8 cellular contexts compared by ENCODE assay signal in the genomic region with DNA sequence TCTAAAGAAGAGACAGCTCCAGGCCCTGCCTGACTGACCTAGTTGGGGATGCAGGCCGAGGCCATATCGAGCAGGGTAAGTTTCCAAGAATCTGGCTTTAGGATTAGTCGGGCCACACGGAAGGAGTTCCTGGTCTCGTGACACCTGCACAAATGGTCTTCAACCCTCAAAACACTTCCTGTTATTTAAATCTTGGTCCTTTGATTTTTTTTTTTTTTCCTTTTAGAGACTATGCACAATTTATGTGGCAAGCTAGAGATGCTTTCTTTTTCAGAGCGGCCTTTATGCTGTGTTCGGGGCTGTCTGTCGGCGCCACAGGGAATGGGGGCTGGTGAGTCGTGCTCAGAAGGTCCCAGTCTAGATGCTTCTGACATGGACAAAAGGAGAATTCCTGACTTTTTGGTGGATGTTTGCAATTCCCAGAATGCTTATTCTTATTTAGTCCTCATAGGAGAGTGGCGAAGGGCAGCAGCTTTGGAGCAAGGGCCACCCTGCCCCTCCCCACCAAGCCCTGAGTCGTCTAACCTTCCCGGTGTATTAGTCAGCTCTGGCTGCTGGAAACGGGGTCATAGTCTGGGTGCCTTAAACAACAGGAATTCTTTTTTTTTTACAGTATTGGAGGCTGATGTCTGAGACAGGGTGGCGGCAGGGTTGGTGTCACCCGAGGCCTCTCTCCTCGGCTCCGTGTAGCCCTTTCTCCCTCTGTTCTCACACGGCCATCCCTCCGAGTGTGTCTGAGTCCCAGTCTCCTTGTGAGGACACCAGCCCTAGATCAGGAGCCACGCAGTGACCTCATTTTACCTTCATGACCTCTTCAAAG. TPM values are rescaled to one million over a fixed set of nuclear protein-coding genes. Genes with fewer than 3 reads are reported as not detected.
DNase-seq lines count a peak whose midpoint lies in the region; ATAC-seq and TF ChIP-seq lines count a peak whose summit lies in the region.

No MANE protein-coding gene starts in this region.

- no peaks in the 10 kb centered on the region for H3K79me2 ChIP-seq in H9 (ENCODE audit: insufficient read depth, low read length)

- H3K36me3 Mint-ChIP-seq in H9 (ENCODE audit: insufficient read depth in 1 of 3, low read depth in 3 of 3) (peaks cover 2 to 4% (median 3%) of the 10 kb centered on the region in 3 experiments; a peak in 5 of 7 replicates), WTC11 (peaks cover 3% of the 10 kb centered on the region; the same call in 1 of the 2 replicates)

- no peak overlapping the region for H2BK120ac ChIP-seq in H9 (ENCODE audit: low read depth, low read length, poor library complexity, severe bottlenecking)

- no peak overlapping the region for H2AK5ac ChIP-seq in H9 (ENCODE audit: insufficient read length, low read length)

- TF ChIP-seq CTCF in H9 (conservative IDR thresholded peaks at IDR 0.05) = no peak
- TF ChIP-seq CTCF in WTC11 (IDR thresholded peaks at IDR 0.05) = no peak
- TF ChIP-seq CTCF in epithelial cell of proximal tubule (conservative IDR thresholded peaks at IDR 0.05; ENCODE audit: low read depth, low read length) = no peak

- no peaks in the 10 kb centered on the region for H3K23me2 ChIP-seq in H9 (ENCODE audit: insufficient read length, low read depth, low read length, poor library complexity, severe bottlenecking)

- H3K4me1 ChIP-seq in H9 (ENCODE audit: insufficient read depth, low read length) = peaks cover 12% of the 10 kb centered on the region; the same call in 1 of the 2 replicates

- H3K9ac ChIP-seq in H9 (ENCODE audit: extremely low read depth, insufficient read length, low read length) = no peak overlapping the region

- H3K4me3 Mint-ChIP-seq in H9 (no peak overlapping the region; a peak in 1 of 5 replicates), WTC11 (no peak overlapping the region)

- H3K27ac Mint-ChIP-seq in H9 = peak overlapping the region in 2 of 3 experiments; percentile 15 to 58; a peak in 3 of 7 replicates
- H3K27ac Mint-ChIP-seq in WTC11 = peak overlapping the region; percentile 64

- no peak overlapping the region for H2BK12ac ChIP-seq in H9 (ENCODE audit: insufficient read length, low read depth, low read length)

- H3K14ac ChIP-seq in H9 (ENCODE audit: insufficient read depth, low read length) = 0 out of 2 replicates have a peak overlapping the region, but pooled peaks have one; percentile 61

- H3K56ac ChIP-seq in H9 (ENCODE audit: insufficient read length, low read depth, low read length) = no peak overlapping the region

- H3T11ph ChIP-seq in H9 (ENCODE audit: low read length) = no peak overlapping the region

- H3K27ac ChIP-seq in H9 (ENCODE audit: insufficient read length, low read depth, low read length) (no peak overlapping the region), skin epidermis (peak overlapping the region in 14 of 21 experiments; percentile 10 to 87 (median 70))

- H3K4me3 ChIP-seq in epithelial cell of proximal tubule (ENCODE audit: low read depth, low read length) = peak overlapping the region; percentile 30
- H3K4me3 ChIP-seq in skin epidermis = peak overlapping the region in 3 of 7 experiments; percentile 14 to 27 (median 20)

- no peak overlapping the region for H3K4me2 ChIP-seq in H9 (ENCODE audit: insufficient read depth, insufficient read length, low read length)

- H3K4me1 Mint-ChIP-seq in H9 = peaks cover 64 to 75% of the 10 kb centered on the region in 2 experiments
- peaks cover 75% of the 10 kb centered on the region for H3K4me1 Mint-ChIP-seq in WTC11

- no peak overlapping the region for H3K4ac ChIP-seq in H9 (ENCODE audit: low read depth, low read length)

- H4K20me1 ChIP-seq in H9 (ENCODE audit: control insufficient read depth, insufficient read depth, insufficient read length) = no peaks in the 10 kb centered on the region

- no peak for ATAC-seq in WTC11
- ATAC-seq in HG02642 (IDR thresholded peaks at IDR 0.05; ENCODE audit: poor library complexity, unreplicated experiment) = no peak

- no peak overlapping the region for H3K23ac ChIP-seq in H9 (ENCODE audit: insufficient read length, low read depth, low read length)

- H3K79me1 ChIP-seq in H9 (ENCODE audit: insufficient read depth, low read depth, low read length, poor library complexity, severe bottlenecking) = no peaks in the 10 kb centered on the region

- H3K9me3 Mint-ChIP-seq in H9 (peaks cover 4 to 5% of the 10 kb centered on the region in 2 experiments; a peak in 3 of 5 replicates), WTC11 (peaks cover 5% of the 10 kb centered on the region)

- H2BK5ac ChIP-seq in H9 (ENCODE audit: insufficient read length, low read length) = no peak overlapping the region

- no peak overlapping the region for H2BK15ac ChIP-seq in H9 (ENCODE audit: low read depth, low read length)

- no peak overlapping the region for H4K8ac ChIP-seq in H9 (replicated peaks; ENCODE audit: insufficient read length, low read depth, low read length)

- no peak overlapping the region for H4K91ac ChIP-seq in H9 (ENCODE audit: insufficient read length, low read depth, low read length)

- peak overlapping the region; percentile 59 for H3K18ac ChIP-seq in H9 (ENCODE audit: insufficient read length, low read depth, low read length)

- H2AFZ ChIP-seq in H9 (ENCODE audit: low read length) = no peak overlapping the region

- H3K27me3 Mint-ChIP-seq in H9 (ENCODE audit: low read depth) (no peaks in the 10 kb centered on the region), WTC11 (ENCODE audit: low read depth) (no peaks in the 10 kb centered on the region)

- no CpG with 5 or more reads among the region's 21 CpGs for WGBS in H9 (ENCODE audit: extremely low coverage, insufficient read length, low lambda C conversion rate)

- H2BK20ac ChIP-seq in H9 (ENCODE audit: low read depth, low read length, poor library complexity, severe bottlenecking) = no peak overlapping the region

- H3K27me3 ChIP-seq in H9 (ENCODE audit: insufficient read depth, low read length) = no peaks in the 10 kb centered on the region

- no peak overlapping the region for H4K5ac ChIP-seq in H9 (ENCODE audit: insufficient read length, low read depth, low read length)

- POLR2A ChIA-PET in WTC11 (lab: Charles Lee) = no interaction called here

- DNase-seq in H9 (no peak), WTC11 (ENCODE audit: low spot score) (no peak), epithelial cell of proximal tubule (ENCODE audit: low read depth) (no peak), NCI-H510A (lab: John Stamatoyannopoulos, UW) (no peak), SW 1271 (lab: John Stamatoyannopoulos, UW) (no peak), DMS153 (lab: John Stamatoyannopoulos, UW) (no peak)

- CTCF ChIA-PET in WTC11 (lab: Charles Lee) = interaction anchor here (0.6 to 4.5 kb wide), 5 partner anchors 12 to 105 kb away, joined by 3 to 31 read pairs (median 4); no protein-coding TSS in a partner anchor

- no peaks in the 10 kb centered on the region for H3K9me3 ChIP-seq in H9 (ENCODE audit: control insufficient read depth, low read depth, low read length)

TF ChIP-seq in WTC11, 78 proteins besides CTCF, POLR2A, EP300 and RAD21 (continues in another document):
- TF ChIP-seq ZNF532 (CRISPR knock-in tag; IDR thresholded peaks at IDR 0.05; ENCODE audit: borderline replicate concordance) = no peak
- TF ChIP-seq, protein P1, sequence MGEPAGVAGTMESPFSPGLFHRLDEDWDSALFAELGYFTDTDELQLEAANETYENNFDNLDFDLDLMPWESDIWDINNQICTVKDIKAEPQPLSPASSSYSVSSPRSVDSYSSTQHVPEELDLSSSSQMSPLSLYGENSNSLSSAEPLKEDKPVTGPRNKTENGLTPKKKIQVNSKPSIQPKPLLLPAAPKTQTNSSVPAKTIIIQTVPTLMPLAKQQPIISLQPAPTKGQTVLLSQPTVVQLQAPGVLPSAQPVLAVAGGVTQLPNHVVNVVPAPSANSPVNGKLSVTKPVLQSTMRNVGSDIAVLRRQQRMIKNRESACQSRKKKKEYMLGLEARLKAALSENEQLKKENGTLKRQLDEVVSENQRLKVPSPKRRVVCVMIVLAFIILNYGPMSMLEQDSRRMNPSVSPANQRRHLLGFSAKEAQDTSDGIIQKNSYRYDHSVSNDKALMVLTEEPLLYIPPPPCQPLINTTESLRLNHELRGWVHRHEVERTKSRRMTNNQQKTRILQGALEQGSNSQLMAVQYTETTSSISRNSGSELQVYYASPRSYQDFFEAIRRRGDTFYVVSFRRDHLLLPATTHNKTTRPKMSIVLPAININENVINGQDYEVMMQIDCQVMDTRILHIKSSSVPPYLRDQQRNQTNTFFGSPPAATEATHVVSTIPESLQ (CRISPR knock-in tag; IDR thresholded peaks at IDR 0.05) = no peak
- no peak for TF ChIP-seq JUN (CRISPR knock-in tag; IDR thresholded peaks at IDR 0.05)
- no peak for TF ChIP-seq SMAD3 (CRISPR knock-in tag; IDR thresholded peaks at IDR 0.05; ENCODE audit: borderline replicate concordance)
- no peak for TF ChIP-seq GRHL2 (CRISPR knock-in tag; IDR thresholded peaks at IDR 0.05; ENCODE audit: insufficient replicate concordance, severe bottlenecking)

RNA-seq across cellular contexts. Expression of gene HPCAL1, which starts 27.4 kb away (rescaled TPM):
- total RNA-seq in H9 (2021) = 4.7 and 5.9 TPM in 2 replicates
- 10.5 to 12.4 TPM (median 11.8 TPM) in 3 replicates for total RNA-seq in WTC11 (2021)
- 72.3 and 138 TPM in 2 replicates for total RNA-seq in epithelial cell of proximal tubule
